8 cellular contexts compared by ENCODE assay signal in the genomic region with DNA sequence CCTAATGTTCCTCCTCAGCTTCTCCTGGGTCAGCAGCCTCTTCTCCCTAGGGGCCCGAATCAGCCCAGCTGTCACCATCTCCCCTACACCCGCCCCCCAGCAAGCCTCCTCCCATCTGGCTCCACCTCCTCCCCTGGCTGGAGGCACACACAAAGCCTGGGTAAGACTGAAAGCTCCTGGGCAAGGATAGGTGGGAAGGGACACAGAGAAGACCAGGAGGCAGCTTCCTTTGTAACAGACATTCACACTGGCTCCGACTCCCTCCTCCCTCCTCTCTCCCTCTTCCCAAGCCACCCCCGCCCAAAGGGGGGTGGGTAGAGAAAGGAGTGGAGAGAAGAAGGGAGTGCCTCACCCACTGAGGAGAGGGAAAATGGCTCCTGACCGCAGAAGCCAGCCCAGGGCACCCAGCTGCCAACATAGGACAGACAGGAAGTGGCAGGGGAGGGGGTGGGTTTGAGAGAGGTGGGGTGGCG. TPM values are rescaled to one million over a fixed set of nuclear protein-coding genes. Genes with fewer than 3 reads are reported as not detected.
DNase-seq lines count a peak whose midpoint lies in the region; ATAC-seq and TF ChIP-seq lines count a peak whose summit lies in the region.

No MANE protein-coding gene starts in this region.

- H3K4me3 Mint-ChIP-seq in MCF 10A (ENCODE audit: unreplicated experiment): no peak overlapping the region

- peaks cover 49% of the 10 kb centered on the region for H3K4me1 ChIP-seq in lower lobe of right lung
- H3K4me1 ChIP-seq in urinary bladder (ENCODE audit: insufficient read depth): no peaks in the 10 kb centered on the region

- H3K4me1 Mint-ChIP-seq in MCF 10A (ENCODE audit: insufficient read depth, unreplicated experiment): peaks cover 30% of the 10 kb centered on the region

- ATAC-seq in lower lobe of right lung (no peak), GM21515 (IDR thresholded peaks at IDR 0.05; ENCODE audit: unreplicated experiment) (no peak)

- no peaks in the 10 kb centered on the region for H3K9me3 ChIP-seq in lower lobe of right lung

- peak overlapping the region; percentile 74 for H3K27ac Mint-ChIP-seq in MCF 10A (ENCODE audit: low read depth, unreplicated experiment)

- H3K27ac ChIP-seq in lower lobe of right lung: peak overlapping the region; percentile 22
- H3K27ac ChIP-seq in urinary bladder (ENCODE audit: low read depth): no peak overlapping the region

- CTCF ChIA-PET in MCF 10A (lab: Yijun Ruan, JAX): interaction anchor here (0.7 to 2.4 kb wide), 5 partner anchors 15 to 132 kb away, joined by 4 to 8 read pairs (median 4); no protein-coding TSS in a partner anchor

- intact Hi-C loops in MCF 10A (cut with micrococcal nuclease): no loop called here
- intact Hi-C loops in lower lobe of right lung (cut with DNase I): no loop called here

- peaks cover 74% of the 10 kb centered on the region for H3K36me3 Mint-ChIP-seq in MCF 10A (ENCODE audit: insufficient read depth, unreplicated experiment)

- H3K36me3 ChIP-seq in lower lobe of right lung: peaks cover 48% of the 10 kb centered on the region
- H3K36me3 ChIP-seq in urinary bladder (ENCODE audit: insufficient read depth): peaks cover 10% of the 10 kb centered on the region

- no peaks in the 10 kb centered on the region for H3K9me3 Mint-ChIP-seq in MCF 10A (ENCODE audit: unreplicated experiment)

- WGBS in urinary bladder: 12% methylated on average over 6 of the region's 6 CpGs

- no peaks in the 10 kb centered on the region for H3K27me3 ChIP-seq in lower lobe of right lung (ENCODE audit: low read depth)

- BruUV-seq in MCF 10A (replicated peaks; lab: Mats Ljungman, UMichigan): no TSS peak

- no peaks in the 10 kb centered on the region for H3K27me3 Mint-ChIP-seq in MCF 10A (ENCODE audit: insufficient read depth, unreplicated experiment)

- POLR2A ChIA-PET in MCF 10A (lab: Yijun Ruan, JAX): interaction anchor here (0.6 to 2.0 kb wide), 8 partner anchors 16 to 233 kb away, joined by 3 to 5 read pairs (median 4); partner anchors contain the start of genes GAPDH and NOP2

- no peak for TF ChIP-seq CTCF in MCF 10A (IDR thresholded peaks at IDR 0.05; ENCODE audit: unreplicated experiment)
- no peak for TF ChIP-seq CTCF in lower lobe of right lung (IDR thresholded peaks at IDR 0.05)

- DNase-seq in Daoy (ENCODE audit: low read depth) (peak; percentile 58), NCI-H69 (lab: John Stamatoyannopoulos, UW) (peak; percentile 86), MCF 10A (ENCODE audit: unreplicated experiment) (peak; percentile 9), lower lobe of right lung (no peak), OCI-M1 (lab: John Stamatoyannopoulos, UW) (no peak), HuH-7 (ENCODE audit: low spot score) (no peak)

- peak overlapping the region; percentile 90 for H3K4me3 ChIP-seq in lower lobe of right lung
- peak overlapping the region; percentile 1 for H3K4me3 ChIP-seq in urinary bladder (ENCODE audit: low read depth, low read length)

RNA-seq across cellular contexts. Expression of gene CHD4, which starts 4.0 kb away (rescaled TPM):
- 330 and 358 TPM in 2 replicates for total RNA-seq in Daoy (2014; rRNA removed; shearing (Covaris generic))
- total RNA-seq in MCF 10A (2022) (135 and 151 TPM in 2 replicates), lower lobe of right lung (169 TPM), urinary bladder (142 TPM)
- polyA plus RNA-seq in urinary bladder: 135 TPM

RNA-seq across cellular contexts. Expression of gene LPAR5, which starts 32.6 kb away (rescaled TPM):
- total RNA-seq in Daoy (2014; rRNA removed; shearing (Covaris generic)): 0.86 TPM in 1 of 2 replicates, not detected in the other
- total RNA-seq in MCF 10A (2022) (2.5 and 2.7 TPM in 2 replicates), lower lobe of right lung (3.8 TPM), urinary bladder (1.7 TPM)
- 2.2 TPM for polyA plus RNA-seq in urinary bladder

RNA-seq across cellular contexts. Expression of gene NOP2, which starts 35.0 kb away (rescaled TPM):
- total RNA-seq in Daoy (2014; rRNA removed; shearing (Covaris generic)): 111 and 129 TPM in 2 replicates
- 97.1 and 108 TPM in 2 replicates for total RNA-seq in MCF 10A (2022)
- total RNA-seq in lower lobe of right lung: 30.2 TPM
- total RNA-seq in urinary bladder: 9.0 TPM
- 18.7 TPM for polyA plus RNA-seq in urinary bladder

RNA-seq across cellular contexts. Expression of gene ACRBP, which starts 44.1 kb away (rescaled TPM):
- total RNA-seq in Daoy (2014; rRNA removed; shearing (Covaris generic)): not detected in 2 replicates
- total RNA-seq in MCF 10A (2022): 0.30 and 2.5 TPM in 2 replicates
- 7.2 TPM for total RNA-seq in lower lobe of right lung
- total RNA-seq in urinary bladder: 1.1 TPM
- 1.0 TPM for polyA plus RNA-seq in urinary bladder

RNA-seq across cellular contexts. Expression of gene IFFO1, which starts 47.3 kb away (rescaled TPM):
- total RNA-seq in Daoy (2014; rRNA removed; shearing (Covaris generic)): 5.9 and 11.8 TPM in 2 replicates
- total RNA-seq in MCF 10A (2022): 0.49 and 1.1 TPM in 2 replicates
- total RNA-seq in lower lobe of right lung: 27.6 TPM
- total RNA-seq in urinary bladder: 9.7 TPM
- 31.4 TPM for polyA plus RNA-seq in urinary bladder

Comparison
In these comparisons a context has a peak if more than half of its experiments do, and no peak if none do; other contexts are left out.
1. DNase-seq: peak in Daoy (single experiment), NCI-H69 (single experiment) and MCF 10A (single experiment); none in lower lobe of right lung (single experiment), OCI-M1 (single experiment) and HuH-7 (single experiment).